ENCODE assay signal across 35 cellular contexts in genomic region chr7:96928965-96929364, GRCh38.
"Had no signal": no experiment of that assay in that cellular context is flagged by ENCODE, and none has a peak within 500 bp of the region (broad histone marks: within the 10 kb centered on the region; RNA-seq: fewer than 3 reads in every experiment).

No MANE protein-coding gene starts in this region.

- H3K36me3 ChIP-seq: MG63 had no signal

- DNase-seq: Kasumi-1, MG63, MM.1S, MV-4-11, NCI-H1048, NCI-H1092, NCI-H1092 treated with DMSO at 0.1 percent for 48 hours, NCI-H1105, NCI-H1105 treated with DMSO at 0.1 percent for 48 hours, NCI-H1417, NCI-H1417 treated with DMSO at 0.1 percent for 48 hours, NCI-H1436, NCI-H1436 treated with DMSO at 0.1 percent for 48 hours, NCI-H146, NCI-H1694, NCI-H1694 treated with DMSO at 0.1 percent for 48 hours, NCI-H187, NCI-H187 treated with DMSO at 0.1 percent for 48 hours, NCI-H1930, NCI-H2029, NCI-H2029 treated with DMSO at 0.1 percent for 48 hours, NCI-H2081, NCI-H2081 treated with DMSO at 0.1 percent for 48 hours, NCI-H2107, NCI-H2171, NCI-H2171 treated with DMSO at 0.1 percent for 48 hours, NCI-H2227 treated with DMSO at 0.1 percent for 48 hours, NCI-H226, NCI-H345, NCI-H446, NCI-H446 treated with DMSO at 0.1 percent for 48 hours, NCI-H510A, NCI-H510A treated with DMSO at 0.1 percent for 48 hours, NCI-H524, NCI-H524 treated with DMSO at 0.1 percent for 48 hours had no signal

- H3K4me3 ChIP-seq: MG63 had no signal

- H3K9me3 ChIP-seq: MG63 had no signal

- H3K27me3 ChIP-seq: MG63 had no signal
